ENCODE assay signal across 12 cellular contexts in the genomic region with DNA sequence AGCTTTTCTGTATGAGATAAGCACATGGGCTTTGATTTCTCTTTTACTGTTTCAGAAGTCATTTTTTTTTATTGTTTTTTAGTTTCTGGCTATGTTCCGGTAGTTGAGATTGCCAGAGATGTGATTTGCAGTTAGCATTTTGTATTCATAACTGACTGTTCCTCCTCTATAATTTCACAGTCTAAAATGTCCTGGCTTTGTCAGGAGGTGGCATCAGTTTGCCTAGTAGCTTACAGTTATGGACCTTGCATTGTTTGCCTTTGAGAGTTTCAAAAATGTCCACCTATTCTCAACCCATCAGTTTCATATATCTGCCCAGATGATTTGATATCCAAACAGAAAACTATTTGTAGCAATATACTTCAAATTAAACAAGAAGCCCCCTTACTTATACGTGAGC. TPM values are rescaled to one million over a fixed set of nuclear protein-coding genes. Genes with fewer than 3 reads are reported as not detected.
A peak's percentile ranks its signal among the peaks of the same experiment; 100 is the strongest.
DNase-seq lines count a peak whose midpoint lies in the region; ATAC-seq and TF ChIP-seq lines count a peak whose summit lies in the region.
"Had no signal": no experiment of that assay in that cellular context is flagged by ENCODE, and none has a peak within 500 bp of the region (broad histone marks: within the 10 kb centered on the region; RNA-seq: fewer than 3 reads in every experiment).

No MANE protein-coding gene starts in this region.

- H3K4me1 ChIP-seq in left ventricle myocardium inferior (no peaks in the 10 kb centered on the region), Caco-2 (peaks cover 40% of the 10 kb centered on the region)

- peaks cover 32% of the 10 kb centered on the region for H3K4me1 Mint-ChIP-seq in type B pancreatic cell (ENCODE audit: unreplicated experiment)
- H3K4me1 Mint-ChIP-seq in T-helper 17 cell: no peaks in the 10 kb centered on the region
- H3K4me1 Mint-ChIP-seq in Caco-2 (ENCODE audit: low read depth, unreplicated experiment): peaks cover 16% of the 10 kb centered on the region
- H3K4me1 Mint-ChIP-seq: CD8-positive, alpha-beta memory T cell; IgD-negative memory B cell had no signal

- ATAC-seq in Right ventricle myocardium inferior (no peak), T-helper 17 cell (no peak)

- no peak overlapping the region for H3K4me3 Mint-ChIP-seq in type B pancreatic cell
- no peak overlapping the region for H3K4me3 Mint-ChIP-seq in T-helper 17 cell
- no peak overlapping the region for H3K4me3 Mint-ChIP-seq in Caco-2 (ENCODE audit: unreplicated experiment)
- H3K4me3 Mint-ChIP-seq: activated T-cell treated with anti-CD3 and anti-CD28 coated beads, Interleukin-2, amount 50 U/mL, for 24 hours; CD8-positive, alpha-beta memory T cell; IgD-negative memory B cell had no signal

- POLR2A ChIA-PET in Caco-2 (lab: Charles Lee): no interaction called here

- no peaks in the 10 kb centered on the region for H3K27me3 Mint-ChIP-seq in type B pancreatic cell
- peaks cover 18% of the 10 kb centered on the region for H3K27me3 Mint-ChIP-seq in T-helper 17 cell
- no peaks in the 10 kb centered on the region for H3K27me3 Mint-ChIP-seq in Caco-2 (ENCODE audit: insufficient read depth, unreplicated experiment)
- H3K27me3 Mint-ChIP-seq: activated T-cell treated with anti-CD3 and anti-CD28 coated beads, Interleukin-2, amount 50 U/mL, for 24 hours; IgD-negative memory B cell had no signal

- H3K36me3 Mint-ChIP-seq in type B pancreatic cell: no peaks in the 10 kb centered on the region
- H3K36me3 Mint-ChIP-seq in T-helper 17 cell (ENCODE audit: low read depth): no peaks in the 10 kb centered on the region
- H3K36me3 Mint-ChIP-seq in Caco-2 (ENCODE audit: insufficient read depth, unreplicated experiment): no peaks in the 10 kb centered on the region
- H3K36me3 Mint-ChIP-seq: CD8-positive, alpha-beta memory T cell had no signal

- H3K27me3 ChIP-seq in left ventricle myocardium inferior (ENCODE audit: low read depth) (no peaks in the 10 kb centered on the region), Caco-2 (replicated peaks; ENCODE audit: control insufficient read depth, insufficient read depth, low read length) (no peaks in the 10 kb centered on the region)

- H3K4me3 ChIP-seq in left ventricle myocardium inferior: no peak overlapping the region
- no peak overlapping the region for H3K4me3 ChIP-seq in Caco-2 (ENCODE audit: low read depth, low read length)

- CTCF ChIA-PET in Caco-2 (lab: Charles Lee): no interaction called here

- BruUV-seq in Caco-2 (replicated peaks; lab: Mats Ljungman, UMichigan): no TSS peak

- no peak for DNase-seq in left ventricle myocardium inferior
- DNase-seq in Right ventricle myocardium inferior (ENCODE audit: missing footprints): no peak
- peak; percentile 18 for DNase-seq in RPMI7951 (ENCODE audit: low read depth)
- DNase-seq in foreskin melanocyte: peak; percentile 24
- no peak for DNase-seq in type B pancreatic cell (ENCODE audit: extremely low spot score, unreplicated experiment)
- no peak for DNase-seq in T-helper 17 cell
- no peak for DNase-seq in Caco-2
- DNase-seq in activated CD8-positive, alpha-beta memory T cell treated with anti-CD3 and anti-CD28 coated beads for 24 hours: no peak
- DNase-seq: activated T-cell treated with anti-CD3 and anti-CD28 coated beads, Interleukin-2, amount 50 U/mL, for 24 hours; CD8-positive, alpha-beta memory T cell; mesenchymal stem cell had no signal

- intact Hi-C loops in left ventricle myocardium inferior (cut with micrococcal nuclease) (no loop called here), Right ventricle myocardium inferior (cut with DNase I) (loop anchor here (5.0 kb wide), 1 partner anchor 117 kb away; no protein-coding TSS in a partner anchor), Caco-2 (cut with micrococcal nuclease; ENCODE audit: unreplicated experiment) (no loop called here)

- no peak overlapping the region for H3K27ac ChIP-seq in left ventricle myocardium inferior (replicated peaks)

- H3K27ac Mint-ChIP-seq in type B pancreatic cell (no peak overlapping the region), T-helper 17 cell (no peak overlapping the region), Caco-2 (ENCODE audit: unreplicated experiment) (no peak overlapping the region)
- H3K27ac Mint-ChIP-seq: activated T-cell treated with anti-CD3 and anti-CD28 coated beads, Interleukin-2, amount 50 U/mL, for 24 hours; IgD-negative memory B cell had no signal

- TF ChIP-seq CTCF in left ventricle myocardium inferior (IDR thresholded peaks at IDR 0.05; ENCODE audit: borderline replicate concordance) (peak; percentile 54), type B pancreatic cell (conservative IDR thresholded peaks at IDR 0.05) (peak; percentile 39), Caco-2 (IDR thresholded peaks at IDR 0.05; ENCODE audit: insufficient read depth in 1 of 2, low read depth in 1 of 2, low read length in 1 of 2, severe bottlenecking in 1 of 2, unreplicated experiment in 1 of 2) (no peak)

- H3K9me3 ChIP-seq in left ventricle myocardium inferior (replicated peaks): no peaks in the 10 kb centered on the region
- no peaks in the 10 kb centered on the region for H3K9me3 ChIP-seq in T-helper 17 cell (ENCODE audit: control insufficient read depth, low read length, poor library complexity, severe bottlenecking)
- no peaks in the 10 kb centered on the region for H3K9me3 ChIP-seq in Caco-2

- H3K36me3 ChIP-seq in left ventricle myocardium inferior: no peaks in the 10 kb centered on the region
- no peaks in the 10 kb centered on the region for H3K36me3 ChIP-seq in Caco-2 (ENCODE audit: control insufficient read depth, insufficient read depth, low read length)

- H3K9me3 Mint-ChIP-seq in type B pancreatic cell (no peaks in the 10 kb centered on the region), Caco-2 (ENCODE audit: unreplicated experiment) (no peaks in the 10 kb centered on the region)
- H3K9me3 Mint-ChIP-seq: activated T-cell treated with anti-CD3 and anti-CD28 coated beads, Interleukin-2, amount 50 U/mL, for 24 hours; IgD-negative memory B cell had no signal

RNA-seq across cellular contexts. Expression of gene ST6GALNAC3, which starts 39.5 kb away (rescaled TPM):
- 4.5 TPM for total RNA-seq in left ventricle myocardium inferior
- 3.9 TPM for total RNA-seq in Right ventricle myocardium inferior
- total RNA-seq in RPMI7951 (2014; rRNA removed; shearing (Covaris generic)): 0.48 and 0.49 TPM in 2 replicates
- 3.8 and 24.7 TPM in 2 replicates for total RNA-seq in type B pancreatic cell (ENCODE audit: low replicate concordance)
- under 1 TPM in 1 of 2 donors, not detected in 1; 0.87 TPM for total RNA-seq in T-helper 17 cell
- total RNA-seq in Caco-2 (2022): 16.0 and 17.5 TPM in 2 replicates

Comparison
In these comparisons a context has a peak if more than half of its experiments do, and no peak if none do; other contexts are left out.
1. DNase-seq: peak in RPMI7951 (single experiment) and foreskin melanocyte (single experiment); none in left ventricle myocardium inferior (single experiment), Right ventricle myocardium inferior (single experiment), type B pancreatic cell (single experiment), T-helper 17 cell (0 of 3), Caco-2 (0 of 2) and activated CD8-positive, alpha-beta memory T cell treated with anti-CD3 and anti-CD28 coated beads for 24 hours (single experiment).
2. CTCF ChIP-seq: peak in left ventricle myocardium inferior (single experiment) and type B pancreatic cell (single experiment); none in Caco-2 (0 of 2).